Comparison of ENCODE assay signal across 10 cellular contexts in the genomic region with DNA sequence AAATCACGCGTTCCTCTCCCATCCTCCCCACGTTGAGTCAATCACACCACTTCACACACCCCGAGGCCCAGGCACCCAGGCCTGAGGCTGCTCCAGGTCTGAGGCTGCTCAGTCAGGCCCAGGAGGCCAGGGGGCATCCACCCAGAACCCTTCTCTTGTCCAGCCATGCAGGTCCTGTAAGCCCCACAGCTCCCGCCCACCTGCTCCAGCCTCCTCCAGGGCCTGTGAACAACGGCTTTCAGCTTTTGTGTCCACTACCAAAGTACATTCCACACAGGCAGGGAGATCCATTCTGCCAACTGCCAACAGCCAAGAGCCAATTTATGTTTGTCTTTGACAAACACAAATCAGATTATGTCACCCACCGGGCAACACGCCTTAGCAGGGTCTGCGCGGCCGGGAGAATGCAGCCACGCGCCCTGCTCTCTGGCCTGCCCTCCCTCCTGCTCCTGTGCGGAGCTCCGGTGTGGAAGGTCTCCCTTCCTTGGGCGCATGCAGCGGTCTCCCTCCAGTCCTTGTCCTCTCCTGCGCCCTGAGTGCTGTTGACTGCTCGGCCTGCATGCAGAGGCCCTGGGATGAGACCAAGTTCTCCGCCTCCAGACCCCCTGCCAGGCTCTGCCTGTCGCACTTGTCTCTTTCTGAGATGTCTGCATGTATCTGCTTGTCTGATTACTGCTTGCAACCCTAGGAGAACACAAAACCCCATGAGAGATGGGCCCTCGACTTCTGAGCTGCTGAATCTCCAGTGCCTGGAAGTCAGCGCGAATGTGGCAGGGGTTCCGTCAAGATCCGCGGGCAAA.
A peak's percentile ranks its signal among the peaks of the same experiment; 100 is the strongest.
DNase-seq lines count a peak whose midpoint lies in the region; ATAC-seq and TF ChIP-seq lines count a peak whose summit lies in the region.
"Had no signal": no experiment of that assay in that cellular context is flagged by ENCODE, and none has a peak within 500 bp of the region (broad histone marks: within the 10 kb centered on the region; RNA-seq: fewer than 3 reads in every experiment).

No MANE protein-coding gene starts in this region.

- intact Hi-C loops in prostate gland (cut with DNase I), result loop anchor here (5.0 to 10.0 kb wide), 2 partner anchors 91 to 464 kb away; no protein-coding TSS in a partner anchor

- no peaks in the 10 kb centered on the region for H3K36me3 ChIP-seq in prostate gland
- H3K36me3 ChIP-seq: heart left ventricle had no signal

- H3K4me1 ChIP-seq in prostate gland (replicated peaks), result peaks cover 10% of the 10 kb centered on the region

- peaks cover 5% of the 10 kb centered on the region for H3K4me1 Mint-ChIP-seq in endothelial cell (ENCODE audit: unreplicated experiment)
- peaks cover 2% of the 10 kb centered on the region for H3K4me1 Mint-ChIP-seq in T-helper 2 cell treated with Interferon-gamma antibody and Interleukin-4, amounts not matched to agents 5 μg/mL and 100 μg/mL, for 36 hours (ENCODE audit: low read depth)

- peak overlapping the region; percentile 67 for H3K27ac Mint-ChIP-seq in endothelial cell (ENCODE audit: unreplicated experiment)
- H3K27ac Mint-ChIP-seq in T-helper 2 cell treated with Interferon-gamma antibody and Interleukin-4, amounts not matched to agents 5 μg/mL and 100 μg/mL, for 36 hours, result no peak overlapping the region

- no peaks in the 10 kb centered on the region for H3K27me3 ChIP-seq in prostate gland (replicated peaks; ENCODE audit: insufficient read depth)
- H3K27me3 ChIP-seq: heart left ventricle had no signal

- peak; percentile 8 for ATAC-seq in GM21423 (IDR thresholded peaks at IDR 0.05; ENCODE audit: unreplicated experiment)
- ATAC-seq: activated CD4-positive, CD25-positive, alpha-beta regulatory T cell treated with anti-CD3 and anti-CD28 coated beads, Interleukin-2, amount 50 U/mL, for 24 hours had no signal

- H3K36me3 Mint-ChIP-seq in endothelial cell (ENCODE audit: low read depth, unreplicated experiment), result no peaks in the 10 kb centered on the region
- H3K36me3 Mint-ChIP-seq in T-helper 2 cell treated with Interferon-gamma antibody and Interleukin-4, amounts not matched to agents 5 μg/mL and 100 μg/mL, for 36 hours (ENCODE audit: low read depth), result no peaks in the 10 kb centered on the region

- no peak overlapping the region for H3K27ac ChIP-seq in prostate gland
- H3K27ac ChIP-seq: heart left ventricle had no signal

- DNase-seq in NCI-H510A (lab: John Stamatoyannopoulos, UW) (peak; percentile 74), endothelial cell (ENCODE audit: low spot score) (no peak), prostate gland (ENCODE audit: low spot score) (peak; percentile 37), Kasumi-1 (lab: John Stamatoyannopoulos, UW) (no peak), OCI-M1 (lab: John Stamatoyannopoulos, UW) (no peak), cortex of kidney (lab: John Stamatoyannopoulos, UW) (no peak)
- no peak for DNase-seq in T-helper 2 cell treated with Interferon-gamma antibody and Interleukin-4, amounts not matched to agents 5 μg/mL and 100 μg/mL, for 36 hours (ENCODE audit: low spot score)

- H3K4me3 Mint-ChIP-seq in endothelial cell (ENCODE audit: unreplicated experiment), result no peak overlapping the region
- H3K4me3 Mint-ChIP-seq in T-helper 2 cell treated with Interferon-gamma antibody and Interleukin-4, amounts not matched to agents 5 μg/mL and 100 μg/mL, for 36 hours, result no peak overlapping the region

- H3K4me3 ChIP-seq in prostate gland, result peak overlapping the region in 1 of 2 donors; percentile 8

- H3K9me3 Mint-ChIP-seq in endothelial cell (ENCODE audit: unreplicated experiment), result no peaks in the 10 kb centered on the region
- H3K9me3 Mint-ChIP-seq in T-helper 2 cell treated with Interferon-gamma antibody and Interleukin-4, amounts not matched to agents 5 μg/mL and 100 μg/mL, for 36 hours, result peaks cover under 1% of the 10 kb centered on the region

- peaks cover 7% of the 10 kb centered on the region for H3K27me3 Mint-ChIP-seq in endothelial cell (ENCODE audit: unreplicated experiment)
- peaks cover 2% of the 10 kb centered on the region for H3K27me3 Mint-ChIP-seq in T-helper 2 cell treated with Interferon-gamma antibody and Interleukin-4, amounts not matched to agents 5 μg/mL and 100 μg/mL, for 36 hours (ENCODE audit: low read depth)

- H3K9me3 ChIP-seq in prostate gland, result no peaks in the 10 kb centered on the region

- TF ChIP-seq POLR2A in prostate gland (IDR thresholded peaks at IDR 0.05), result no peak

- TF ChIP-seq CTCF in endothelial cell (IDR thresholded peaks at IDR 0.05; ENCODE audit: unreplicated experiment), result no peak
- no peak for TF ChIP-seq CTCF in prostate gland (IDR thresholded peaks at IDR 0.05)

- WGBS in prostate gland, result 34% methylated on average over 27 of the region's 27 CpGs

Comparison
In these comparisons a context has a peak if more than half of its experiments do, and no peak if none do; other contexts are left out.
1. DNase-seq: peak in NCI-H510A (single experiment) and prostate gland (single experiment); none in endothelial cell (single experiment), T-helper 2 cell treated with Interferon-gamma antibody and Interleukin-4, amounts not matched to agents 5 μg/mL and 100 μg/mL, for 36 hours (single experiment), Kasumi-1 (0 of 2), OCI-M1 (single experiment) and cortex of kidney (single experiment).